Comparison of ENCODE assay signal across 9 cellular contexts in genomic region chr1:245079021-245079609, GRCh38.
DNase-seq lines count a peak whose midpoint lies in the region; ATAC-seq and TF ChIP-seq lines count a peak whose summit lies in the region.
"Had no signal": no experiment of that assay in that cellular context is flagged by ENCODE, and none has a peak within 500 bp of the region (broad histone marks: within the 10 kb centered on the region; RNA-seq: fewer than 3 reads in every experiment).

No MANE protein-coding gene starts in this region.

- no peaks in the 10 kb centered on the region for H3K27me3 ChIP-seq in Loucy (ENCODE audit: insufficient read depth, low read length, poor library complexity, severe bottlenecking)
- H3K27me3 ChIP-seq in CD4-positive, alpha-beta memory T cell (ENCODE audit: insufficient read depth, low read length): no peaks in the 10 kb centered on the region
- H3K27me3 ChIP-seq: neutrophil had no signal

- no peaks in the 10 kb centered on the region for H3K79me2 ChIP-seq in Loucy (ENCODE audit: insufficient read depth, low read length)

- peak; percentile 80 for TF ChIP-seq CTCF in Loucy (conservative IDR thresholded peaks at IDR 0.05; ENCODE audit: low read length)

- H3K9ac ChIP-seq in Loucy (ENCODE audit: low read depth, low read length, poor library complexity, severe bottlenecking): no peak overlapping the region

- no peak overlapping the region for H3K4me3 Mint-ChIP-seq in CD4-positive, alpha-beta memory T cell

- H3K4me2 ChIP-seq in Loucy (ENCODE audit: low read depth, low read length, poor library complexity, severe bottlenecking): no peak overlapping the region

- no peaks in the 10 kb centered on the region for H3K4me1 Mint-ChIP-seq in CD4-positive, alpha-beta memory T cell

- no peak overlapping the region for H3K27ac ChIP-seq in CD4-positive, alpha-beta memory T cell (ENCODE audit: low read depth, low read length)
- H3K27ac ChIP-seq: neutrophil had no signal

- H3K36me3 ChIP-seq in Loucy (ENCODE audit: insufficient read depth, low read length): no peaks in the 10 kb centered on the region
- H3K36me3 ChIP-seq in CD4-positive, alpha-beta memory T cell (ENCODE audit: insufficient read depth, low read length): no peaks in the 10 kb centered on the region
- H3K36me3 ChIP-seq: neutrophil had no signal

- H3K9me3 ChIP-seq in Loucy (ENCODE audit: insufficient read depth, low read depth, low read length): no peaks in the 10 kb centered on the region
- H3K9me3 ChIP-seq in CD4-positive, alpha-beta memory T cell (ENCODE audit: control insufficient read depth in 1 of 2, low read length in 2 of 2): no peaks in the 10 kb centered on the region
- H3K9me3 ChIP-seq: neutrophil had no signal

- H3K9me3 Mint-ChIP-seq in CD4-positive, alpha-beta memory T cell: peaks cover 0 to 2% (median 0%) of the 10 kb centered on the region in 8 donors

- no peak overlapping the region for H2AFZ ChIP-seq in Loucy (ENCODE audit: low read length)

- peaks cover 0 to 4% of the 10 kb centered on the region in 2 donors for H3K36me3 Mint-ChIP-seq in CD4-positive, alpha-beta memory T cell

- no peaks in the 10 kb centered on the region for H4K20me1 ChIP-seq in Loucy (ENCODE audit: insufficient read depth, low read length, poor library complexity, severe bottlenecking)

- peaks cover 1 to 2% of the 10 kb centered on the region in 2 donors for H3K27me3 Mint-ChIP-seq in CD4-positive, alpha-beta memory T cell

- POLR2A ChIA-PET in CD4-positive, alpha-beta memory T cell (lab: Charles Lee; ENCODE audit: partially characterized antibody): no interaction called here

- DNase-seq in Daoy (ENCODE audit: low read depth): peak; percentile 31
- peak; percentile 60 for DNase-seq in astrocyte of the hippocampus (ENCODE audit: low read depth, low spot score)
- peak; percentile 41 for DNase-seq in medulla oblongata (ENCODE audit: extremely low spot score)
- no peak for DNase-seq in epidermal melanocyte (ENCODE audit: insufficient read length, low spot score)
- DNase-seq in activated CD8-positive, alpha-beta memory T cell treated with anti-CD3 and anti-CD28 coated beads, Interleukin-2, amount 50 U/mL, for 4 hours: no peak
- no peak for DNase-seq in CD4-positive, alpha-beta memory T cell

- intact Hi-C loops in CD4-positive, alpha-beta memory T cell (cut with micrococcal nuclease): no loop called here

- no peaks in the 10 kb centered on the region for H3K4me1 ChIP-seq in Loucy (ENCODE audit: insufficient read depth, low read length, poor library complexity, severe bottlenecking)
- H3K4me1 ChIP-seq in CD4-positive, alpha-beta memory T cell (ENCODE audit: insufficient read depth, low read length): no peaks in the 10 kb centered on the region

- CTCF ChIA-PET in CD4-positive, alpha-beta memory T cell (lab: Charles Lee; ENCODE audit: partially characterized antibody): no interaction called here

- H3F3A ChIP-seq in Loucy (ENCODE audit: low read depth): no peaks in the 10 kb centered on the region

- H3K27ac Mint-ChIP-seq in CD4-positive, alpha-beta memory T cell: no peak overlapping the region

- no peak for ATAC-seq in HG02981 (IDR thresholded peaks at IDR 0.05; ENCODE audit: unreplicated experiment)

- no peak overlapping the region for H3K4me3 ChIP-seq in Loucy (ENCODE audit: low read length, poor library complexity, severe bottlenecking)
- H3K4me3 ChIP-seq in CD4-positive, alpha-beta memory T cell (ENCODE audit: low read length in 2 of 2): no peak overlapping the region

- H3K9me2 ChIP-seq in Loucy (replicated peaks; ENCODE audit: low read depth, low read length): no peaks in the 10 kb centered on the region

Comparison
In these comparisons a context has a peak if more than half of its experiments do, and no peak if none do; other contexts are left out.
1. DNase-seq: peak in Daoy (single experiment), astrocyte of the hippocampus (single experiment) and medulla oblongata (single experiment); none in epidermal melanocyte (single experiment), activated CD8-positive, alpha-beta memory T cell treated with anti-CD3 and anti-CD28 coated beads, Interleukin-2, amount 50 U/mL, for 4 hours (single experiment) and CD4-positive, alpha-beta memory T cell (0 of 5).